18 cellular contexts compared by ENCODE assay signal in genomic region chr10:119279441-119279840, GRCh38.
A peak's percentile ranks its signal among the peaks of the same experiment; 100 is the strongest.
DNase-seq lines count a peak whose midpoint lies in the region; ATAC-seq and TF ChIP-seq lines count a peak whose summit lies in the region.
"Had no signal": no experiment of that assay in that cellular context is flagged by ENCODE, and none has a peak within 500 bp of the region (broad histone marks: within the 10 kb centered on the region; RNA-seq: fewer than 3 reads in every experiment).

No MANE protein-coding gene starts in this region.

- H3K4me1 ChIP-seq in A673 (ENCODE audit: insufficient read depth, low read length, poor library complexity, severe bottlenecking) (peaks cover 34% of the 10 kb centered on the region), BLaER1 (peaks cover 25% of the 10 kb centered on the region), Caco-2 (no peaks in the 10 kb centered on the region)
- peaks cover 18 to 50% of the 10 kb centered on the region in 2 donors for H3K4me1 ChIP-seq in naive thymus-derived CD4-positive, alpha-beta T cell (ENCODE audit: control insufficient read depth in 2 of 2, insufficient read depth in 2 of 2, low read length in 2 of 2)

- H3K27ac Mint-ChIP-seq in effector memory CD8-positive, alpha-beta T cell = peak overlapping the region; percentile 38 to 44
- H3K27ac Mint-ChIP-seq in naive thymus-derived CD4-positive, alpha-beta T cell = peak overlapping the region in 8 of 9 donors; percentile 29 to 87 (median 76)
- H3K27ac Mint-ChIP-seq in Caco-2 (ENCODE audit: unreplicated experiment) = no peak overlapping the region

- BruUV-seq in A673 (replicated peaks; lab: Mats Ljungman, UMichigan) (no TSS peak), Caco-2 (replicated peaks; lab: Mats Ljungman, UMichigan) (no TSS peak)

- H3K4me3 ChIP-seq in A673 (ENCODE audit: low read depth, low read length, poor library complexity, severe bottlenecking) = no peak overlapping the region
- no peak overlapping the region for H3K4me3 ChIP-seq in BLaER1
- no peak overlapping the region for H3K4me3 ChIP-seq in naive thymus-derived CD4-positive, alpha-beta T cell (ENCODE audit: low read length)
- no peak overlapping the region for H3K4me3 ChIP-seq in Caco-2 (ENCODE audit: low read depth, low read length)
- H3K4me3 ChIP-seq: SJCRH30 had no signal

- H3K36me3 ChIP-seq in A673 (ENCODE audit: insufficient read depth, low read length, poor library complexity, severe bottlenecking) (no peaks in the 10 kb centered on the region), BLaER1 (no peaks in the 10 kb centered on the region), Caco-2 (ENCODE audit: control insufficient read depth, insufficient read depth, low read length) (no peaks in the 10 kb centered on the region)
- no peaks in the 10 kb centered on the region for H3K36me3 ChIP-seq in naive thymus-derived CD4-positive, alpha-beta T cell (ENCODE audit: control insufficient read depth in 2 of 3, insufficient read depth in 3 of 3, low read length in 3 of 3)
- H3K36me3 ChIP-seq: SJCRH30 had no signal

- no peaks in the 10 kb centered on the region for H3K9me3 Mint-ChIP-seq in effector memory CD8-positive, alpha-beta T cell
- no peaks in the 10 kb centered on the region for H3K9me3 Mint-ChIP-seq in naive thymus-derived CD4-positive, alpha-beta T cell
- H3K9me3 Mint-ChIP-seq in Caco-2 (ENCODE audit: unreplicated experiment) = no peaks in the 10 kb centered on the region

- no peak for ATAC-seq in effector memory CD8-positive, alpha-beta T cell (replicated peaks)
- no peak for ATAC-seq in naive thymus-derived CD4-positive, alpha-beta T cell
- no peak for ATAC-seq in HG03460 (IDR thresholded peaks at IDR 0.05; ENCODE audit: unreplicated experiment)
- no peak for ATAC-seq in HG03159 (IDR thresholded peaks at IDR 0.05; ENCODE audit: unreplicated experiment)
- ATAC-seq: HepG2, PC-3 had no signal

- H3K9ac ChIP-seq in BLaER1 = no peak overlapping the region

- CTCF ChIA-PET in A673 (lab: Charles Lee) = no interaction called here
- CTCF ChIA-PET in naive thymus-derived CD4-positive, alpha-beta T cell (lab: Charles Lee) = interaction anchor here (1.2 kb wide), 1 partner anchor 10 kb away, joined by 4 read pairs; no protein-coding TSS in a partner anchor
- CTCF ChIA-PET in Caco-2 (lab: Charles Lee) = no interaction called here

- H3K27me3 ChIP-seq in A673 (replicated peaks; ENCODE audit: insufficient read depth, low read depth, low read length, poor library complexity) (no peaks in the 10 kb centered on the region), BLaER1 (no peaks in the 10 kb centered on the region), Caco-2 (replicated peaks; ENCODE audit: control insufficient read depth, insufficient read depth, low read length) (no peaks in the 10 kb centered on the region)
- H3K27me3 ChIP-seq in naive thymus-derived CD4-positive, alpha-beta T cell (ENCODE audit: control insufficient read depth in 2 of 2, insufficient read depth in 2 of 2, low read length in 2 of 2) = no peaks in the 10 kb centered on the region
- H3K27me3 ChIP-seq: SJCRH30 had no signal

- peak overlapping the region; percentile 61 for H3K27ac ChIP-seq in A673 (ENCODE audit: low read depth, low read length, poor library complexity, severe bottlenecking)
- no peak overlapping the region for H3K27ac ChIP-seq in BLaER1
- H3K27ac ChIP-seq in naive thymus-derived CD4-positive, alpha-beta T cell (ENCODE audit: low read depth, low read length) = peak overlapping the region; percentile 11
- H3K27ac ChIP-seq: SJCRH30 had no signal

- H3K4me3 Mint-ChIP-seq in effector memory CD8-positive, alpha-beta T cell = no peak overlapping the region
- H3K4me3 Mint-ChIP-seq in naive thymus-derived CD4-positive, alpha-beta T cell = no peak overlapping the region
- H3K4me3 Mint-ChIP-seq in Caco-2 (ENCODE audit: unreplicated experiment) = no peak overlapping the region
- H3K4me3 Mint-ChIP-seq: CD14-positive monocyte had no signal

- intact Hi-C loops in A673 (cut with micrococcal nuclease; ENCODE audit: unreplicated experiment) (no loop called here), Caco-2 (cut with micrococcal nuclease; ENCODE audit: unreplicated experiment) (no loop called here)
- intact Hi-C loops in naive thymus-derived CD4-positive, alpha-beta T cell (cut with micrococcal nuclease) = no loop called here

- H3K9me3 ChIP-seq in A673 (ENCODE audit: low read depth, low read length, poor library complexity, severe bottlenecking) (no peaks in the 10 kb centered on the region), BLaER1 (no peaks in the 10 kb centered on the region), Caco-2 (no peaks in the 10 kb centered on the region)
- no peaks in the 10 kb centered on the region for H3K9me3 ChIP-seq in naive thymus-derived CD4-positive, alpha-beta T cell (ENCODE audit: control insufficient read depth in 2 of 3, low read length in 3 of 3)
- H3K9me3 ChIP-seq: SJCRH30 had no signal

- peak overlapping the region; percentile 28; the same call in 1 of the 2 replicates for H3K4me2 ChIP-seq in BLaER1

- H3K27me3 Mint-ChIP-seq in effector memory CD8-positive, alpha-beta T cell = no peaks in the 10 kb centered on the region
- H3K27me3 Mint-ChIP-seq in naive thymus-derived CD4-positive, alpha-beta T cell = no peaks in the 10 kb centered on the region
- H3K27me3 Mint-ChIP-seq in Caco-2 (ENCODE audit: insufficient read depth, unreplicated experiment) = no peaks in the 10 kb centered on the region

- DNase-seq in A673 (ENCODE audit: low spot score) = no peak
- no peak for DNase-seq in effector memory CD8-positive, alpha-beta T cell
- DNase-seq in naive thymus-derived CD4-positive, alpha-beta T cell = no peak
- no peak for DNase-seq in Caco-2
- DNase-seq: AML-193, COR-L47, KG1, NCI-H1417, NCI-H187 treated with DMSO at 0.1 percent for 48 hours, NCI-H226, NCI-H524, PC-3, SJCRH30 had no signal

- peaks cover 19 to 27% of the 10 kb centered on the region in 2 donors for H3K4me1 Mint-ChIP-seq in effector memory CD8-positive, alpha-beta T cell (ENCODE audit: low read depth in 2 of 2)
- peaks cover 22 to 83% (median 67%) of the 10 kb centered on the region in 7 donors for H3K4me1 Mint-ChIP-seq in naive thymus-derived CD4-positive, alpha-beta T cell
- H3K4me1 Mint-ChIP-seq in Caco-2 (ENCODE audit: low read depth, unreplicated experiment) = no peaks in the 10 kb centered on the region

- POLR2A ChIA-PET in A673 (lab: Charles Lee; ENCODE audit: low non-redundant PET) (no interaction called here), Caco-2 (lab: Charles Lee) (no interaction called here)
- POLR2A ChIA-PET in naive thymus-derived CD4-positive, alpha-beta T cell (lab: Charles Lee) = no interaction called here

- TF ChIP-seq CTCF in A673 (conservative IDR thresholded peaks at IDR 0.05; ENCODE audit: low read depth, low read length) = no peak
- TF ChIP-seq CTCF in Caco-2 (IDR thresholded peaks at IDR 0.05; ENCODE audit: insufficient read depth in 1 of 2, low read depth in 1 of 2, low read length in 1 of 2, severe bottlenecking in 1 of 2, unreplicated experiment in 1 of 2) = no peak

- H4K20me1 ChIP-seq in BLaER1 = no peaks in the 10 kb centered on the region

- peaks cover 3% of the 10 kb centered on the region for H3K36me3 Mint-ChIP-seq in effector memory CD8-positive, alpha-beta T cell (ENCODE audit: insufficient read depth)
- H3K36me3 Mint-ChIP-seq in naive thymus-derived CD4-positive, alpha-beta T cell = peaks cover 0 to 7% (median 4%) of the 10 kb centered on the region in 5 donors
- H3K36me3 Mint-ChIP-seq in Caco-2 (ENCODE audit: insufficient read depth, unreplicated experiment) = no peaks in the 10 kb centered on the region
